In the genomic region with DNA sequence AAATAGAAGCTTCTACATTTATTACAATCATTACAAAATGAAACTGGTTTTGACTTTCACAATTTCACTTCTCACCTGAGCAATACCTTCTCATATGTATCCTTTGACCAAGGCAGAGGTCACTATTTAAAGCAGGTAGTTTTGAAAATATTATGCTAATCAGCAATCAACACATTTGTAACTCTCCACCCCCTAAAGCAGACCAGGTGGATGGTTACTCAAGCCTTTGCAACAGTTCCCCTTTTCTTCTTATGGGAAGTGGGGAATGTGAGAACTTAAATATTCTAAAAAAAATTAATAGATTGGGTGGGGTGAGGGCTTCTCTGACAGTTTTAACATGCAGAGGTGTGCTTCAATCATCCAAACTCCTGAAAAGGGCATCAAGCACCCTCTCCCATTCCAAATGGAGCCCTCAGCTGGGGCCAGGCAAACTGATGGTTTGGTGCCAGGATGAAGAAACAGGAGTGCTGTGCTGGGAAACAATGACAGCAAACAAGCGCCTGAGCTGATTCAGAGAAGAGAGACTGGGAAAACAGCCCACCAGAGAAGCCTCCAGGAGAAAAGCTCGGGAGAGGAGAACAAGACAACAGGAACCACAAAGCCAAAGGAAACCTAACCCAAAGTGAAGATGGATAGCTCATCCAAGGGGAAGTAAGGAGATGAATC, we compare ENCODE assay signal across 16 cellular contexts. TPM values are rescaled to one million over a fixed set of nuclear protein-coding genes. Genes with fewer than 3 reads are reported as not detected.
DNase-seq lines count a peak whose midpoint lies in the region; ATAC-seq and TF ChIP-seq lines count a peak whose summit lies in the region.
"Had no signal": no experiment of that assay in that cellular context is flagged by ENCODE, and none has a peak within 500 bp of the region (broad histone marks: within the 10 kb centered on the region; RNA-seq: fewer than 3 reads in every experiment).

No MANE protein-coding gene starts in this region.

- H3F3A ChIP-seq in DOHH2 (ENCODE audit: control insufficient read depth, insufficient read depth) = peaks cover 12% of the 10 kb centered on the region

- H3K9me3 ChIP-seq in DOHH2 (ENCODE audit: control insufficient read depth, insufficient read depth, low read length) = no peaks in the 10 kb centered on the region

- peak overlapping the region; percentile 39 for H3K27ac ChIP-seq in DOHH2 (ENCODE audit: low read depth, low read length)
- H3K27ac ChIP-seq: GM23248 had no signal

- peak overlapping the region; percentile 14 for H3K4me3 ChIP-seq in DOHH2 (ENCODE audit: low read length)
- H3K4me3 ChIP-seq: GM23248 had no signal

- ATAC-seq in left lobe of liver (peak; percentile 54), HG02610 (IDR thresholded peaks at IDR 0.05; ENCODE audit: unreplicated experiment) (no peak)
- ATAC-seq: HCT116 had no signal

- H3K4me1 ChIP-seq in DOHH2 (ENCODE audit: control insufficient read depth, low read length) = peaks cover 100% of the 10 kb centered on the region

- peaks cover 100% of the 10 kb centered on the region for H3K36me3 ChIP-seq in DOHH2 (ENCODE audit: control insufficient read depth, low read length)

- no peaks in the 10 kb centered on the region for H3K9me2 ChIP-seq in DOHH2 (replicated peaks; ENCODE audit: control insufficient read depth, low read length)

- peaks cover 76% of the 10 kb centered on the region for H4K20me1 ChIP-seq in DOHH2 (ENCODE audit: control insufficient read depth, insufficient read depth, low read depth, low read length)

- DNase-seq in NCI-H2029 treated with DMSO at 0.1 percent for 48 hours (lab: John Stamatoyannopoulos, UW) (peak; percentile 44), NCI-H2029 (lab: John Stamatoyannopoulos, UW) (no peak), OCI-M1 (lab: John Stamatoyannopoulos, UW) (peak; percentile 10), left lobe of liver (ENCODE audit: low spot score) (no peak), NCI-H1417 (lab: John Stamatoyannopoulos, UW) (no peak), UCSD-AML1 (lab: John Stamatoyannopoulos, UW; ENCODE audit: unreplicated experiment) (no peak)
- DNase-seq: CD4-positive, alpha-beta memory T cell; GM23248; KBM-7; NCI-H1436; NCI-H1930; NCI-H2171 treated with DMSO at 0.1 percent for 48 hours; NCI-H82 had no signal

- peaks cover 100% of the 10 kb centered on the region for H3K79me2 ChIP-seq in DOHH2 (ENCODE audit: control insufficient read depth, low read length)

- TF ChIP-seq CTCF in DOHH2 (IDR thresholded peaks at IDR 0.05; ENCODE audit: low read depth, low read length, poor library complexity, severe bottlenecking) = no peak

- peak overlapping the region; percentile 49 for H3K4me2 ChIP-seq in DOHH2 (ENCODE audit: low read length)

- no peaks in the 10 kb centered on the region for H3K27me3 ChIP-seq in DOHH2 (ENCODE audit: control insufficient read depth, low read length)

RNA-seq across cellular contexts. Expression of a gene that starts 17.1 kb away (rescaled TPM):
- 21.2 TPM for total RNA-seq in left lobe of liver
- total RNA-seq: CD4-positive, alpha-beta memory T cell had no signal

Comparison
In these comparisons a context has a peak if more than half of its experiments do, and no peak if none do; other contexts are left out.
1. DNase-seq: peak in NCI-H2029 treated with DMSO at 0.1 percent for 48 hours (single experiment) and OCI-M1 (single experiment); none in NCI-H2029 (single experiment), left lobe of liver (single experiment), NCI-H1417 (0 of 3) and UCSD-AML1 (single experiment).